9 cellular contexts compared by ENCODE assay signal in genomic region chr16:9012848-9013507, GRCh38. TPM values are rescaled to one million over a fixed set of nuclear protein-coding genes. Genes with fewer than 3 reads are reported as not detected.
DNase-seq lines count a peak whose midpoint lies in the region; TF ChIP-seq lines count a peak whose summit lies in the region.
"Had no signal": no experiment of that assay in that cellular context is flagged by ENCODE, and none has a peak within 500 bp of the region (broad histone marks: within the 10 kb centered on the region; RNA-seq: fewer than 3 reads in every experiment).

No MANE protein-coding gene starts in this region.

- H3K4me2 ChIP-seq in hepatocyte, result peak overlapping the region; percentile 59

- H3K27ac ChIP-seq in cardiac muscle cell, result no peak overlapping the region
- no peak overlapping the region for H3K27ac ChIP-seq in right atrium auricular region
- no peak overlapping the region for H3K27ac ChIP-seq in hepatocyte
- no peak overlapping the region for H3K27ac ChIP-seq in testis
- no peak overlapping the region for H3K27ac ChIP-seq in colonic mucosa

- DNase-seq in cardiac muscle cell (ENCODE audit: low read depth in 1 of 2, low spot score in 1 of 2) (peak; percentile 23 to 45), right atrium auricular region (ENCODE audit: low spot score) (no peak), NCI-H526 treated with DMSO at 0.1 percent for 48 hours (lab: John Stamatoyannopoulos, UW) (peak; percentile 14), hepatocyte (ENCODE audit: low spot score) (peak; percentile 34), testis (peak; percentile 15), colonic mucosa (no peak), NCI-H1436 treated with DMSO at 0.1 percent for 48 hours (lab: John Stamatoyannopoulos, UW) (no peak), amniotic stem cell (lab: John Stamatoyannopoulos, UW) (no peak)
- DNase-seq: NK-92 treated with Interleukin-12 subunit alpha and Interleukin-12 subunit beta, amount 100 ng/mL, for 24 hours had no signal

- H3K27me3 ChIP-seq in cardiac muscle cell (no peaks in the 10 kb centered on the region), right atrium auricular region (no peaks in the 10 kb centered on the region), hepatocyte (no peaks in the 10 kb centered on the region), testis (no peaks in the 10 kb centered on the region), colonic mucosa (no peaks in the 10 kb centered on the region)

- no peaks in the 10 kb centered on the region for H4K20me1 ChIP-seq in hepatocyte (ENCODE audit: insufficient read depth, poor library complexity, severe bottlenecking)

- no peaks in the 10 kb centered on the region for H3K9me2 ChIP-seq in hepatocyte (replicated peaks; ENCODE audit: insufficient read depth)

- H3K4me1 ChIP-seq in cardiac muscle cell (ENCODE audit: low read depth) (no peaks in the 10 kb centered on the region), right atrium auricular region (peaks cover 0 to 10% of the 10 kb centered on the region in 2 donors), hepatocyte (ENCODE audit: insufficient read depth) (no peaks in the 10 kb centered on the region), testis (peaks cover 10% of the 10 kb centered on the region), colonic mucosa (peaks cover 4% of the 10 kb centered on the region)

- intact Hi-C loops in testis (cut with DNase I; ENCODE audit: low total_unique reads), result no loop called here
- intact Hi-C loops in colonic mucosa (cut with DNase I), result no loop called here

- H3K9me3 ChIP-seq in cardiac muscle cell (ENCODE audit: low read depth) (no peaks in the 10 kb centered on the region), right atrium auricular region (peaks cover 0 to 8% of the 10 kb centered on the region in 2 donors), hepatocyte (ENCODE audit: low read depth) (no peaks in the 10 kb centered on the region), testis (no peaks in the 10 kb centered on the region), colonic mucosa (no peaks in the 10 kb centered on the region)

- WGBS in hepatocyte (ENCODE audit: low lambda C conversion rate, missing lambda C conversion rate), result 25% methylated on average over 28 of the region's 28 CpGs
- WGBS in testis, 2 donors, result 21 to 28% methylated on average over 18 to 22 of the region's 28 CpGs

- H3K4me3 ChIP-seq in cardiac muscle cell (no peak overlapping the region), right atrium auricular region (no peak overlapping the region), hepatocyte (no peak overlapping the region), testis (no peak overlapping the region), colonic mucosa (no peak overlapping the region)

- H3K36me3 ChIP-seq in cardiac muscle cell (no peaks in the 10 kb centered on the region), right atrium auricular region (no peaks in the 10 kb centered on the region), hepatocyte (replicated peaks; ENCODE audit: insufficient read depth, low read depth) (no peaks in the 10 kb centered on the region), testis (ENCODE audit: low read depth, missing control alignments) (no peaks in the 10 kb centered on the region), colonic mucosa (no peaks in the 10 kb centered on the region)

- no peak overlapping the region for H2AFZ ChIP-seq in hepatocyte

- no peak for TF ChIP-seq POLR2A in testis (IDR thresholded peaks at IDR 0.05)

- H3K79me2 ChIP-seq in hepatocyte, result no peaks in the 10 kb centered on the region

- H3K9ac ChIP-seq in colonic mucosa (ENCODE audit: low read depth in 2 of 2, low read length in 2 of 2), result no peak overlapping the region

- TF ChIP-seq CTCF in cardiac muscle cell (IDR thresholded peaks at IDR 0.05; ENCODE audit: low read depth, low read length) (no peak), right atrium auricular region (IDR thresholded peaks at IDR 0.05) (peak in 1 of 2 donors; percentile 46), hepatocyte (IDR thresholded peaks at IDR 0.05; ENCODE audit: poor library complexity) (peak; percentile 35), testis (IDR thresholded peaks at IDR 0.05) (no peak), colonic mucosa (IDR thresholded peaks at IDR 0.05) (no peak)

RNA-seq across cellular contexts. Expression of gene USP7, which starts 49.3 kb away (rescaled TPM):
- total RNA-seq in cardiac muscle cell, result 41.4 and 77.0 TPM in 2 replicates
- polyA plus RNA-seq in cardiac muscle cell, result 45.1 and 69.8 TPM in 2 replicates
- 10 to 100 TPM; 42.2 to 57.4 TPM for total RNA-seq in right atrium auricular region
- 40.8 and 44.2 TPM in 2 replicates for total RNA-seq in hepatocyte
- polyA plus RNA-seq in hepatocyte, result 38.0 and 46.7 TPM in 2 replicates
- total RNA-seq in testis, result 100 to 1,000 TPM; 159 to 173 TPM
- polyA plus RNA-seq in testis (ENCODE audit: insufficient read depth, low read depth, low replicate concordance), result 172 TPM
- total RNA-seq in colonic mucosa, result 100 to 1,000 TPM; 147 to 176 TPM

Comparison
In these comparisons a context has a peak if more than half of its experiments do, and no peak if none do; other contexts are left out.
1. DNase-seq: peak in cardiac muscle cell (2 of 2), NCI-H526 treated with DMSO at 0.1 percent for 48 hours (single experiment), hepatocyte (single experiment) and testis (single experiment); none in right atrium auricular region (single experiment), colonic mucosa (single experiment), NCI-H1436 treated with DMSO at 0.1 percent for 48 hours (single experiment) and amniotic stem cell (single experiment).